26 cellular contexts compared by ENCODE assay signal in the genomic region with DNA sequence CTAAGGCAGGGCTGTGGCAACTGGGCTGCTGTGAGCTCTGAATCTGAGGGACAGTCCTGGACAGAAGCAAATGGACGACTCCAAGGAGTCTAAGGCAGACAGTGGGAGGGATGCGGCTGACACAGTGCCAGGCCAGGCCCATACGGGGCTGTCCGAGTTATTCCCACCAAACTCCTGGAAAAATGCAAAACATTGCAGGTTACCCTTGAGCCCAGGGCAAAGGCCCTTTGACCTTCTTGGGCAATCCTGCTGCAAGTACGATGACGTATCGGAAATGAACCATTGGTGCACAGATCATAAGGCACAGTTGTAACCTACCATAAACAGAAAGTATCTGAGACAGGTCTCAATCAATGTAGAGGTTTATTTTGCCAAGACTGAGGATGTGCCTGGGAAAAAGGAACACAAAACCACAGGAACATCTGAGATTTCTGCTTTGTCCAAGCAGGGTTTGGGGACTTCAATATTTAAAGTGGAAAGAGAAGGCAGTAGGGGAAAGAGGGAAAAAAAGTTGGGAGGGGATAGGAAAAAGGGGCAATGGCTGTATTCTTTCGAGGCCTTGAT.
"Had no signal": no experiment of that assay in that cellular context is flagged by ENCODE, and none has a peak within 500 bp of the region (broad histone marks: within the 10 kb centered on the region; RNA-seq: fewer than 3 reads in every experiment).

No MANE protein-coding gene starts in this region.

- H3K9me3 ChIP-seq: pancreas, SK-N-SH, testis, transverse colon, vagina had no signal

- DNase-seq: activated CD4-positive, alpha-beta T cell treated with anti-CD3 and anti-CD28 coated beads for 4 hours; activated CD4-positive, alpha-beta T cell treated with anti-CD3 and anti-CD28 coated beads, Interleukin-2, amount 50 U/mL, for 4 hours; activated gamma-delta T cell treated with Interleukin-2 at 50 U/mL for 16 hours; activated naive CD4-positive, alpha-beta T cell treated with anti-CD3 and anti-CD28 coated beads, Interleukin-2, amount 50 U/mL, for 16 hours; amniotic stem cell; brain microvascular endothelial cell; cortex of kidney; effector memory CD8-positive, alpha-beta T cell; foreskin keratinocyte; left ventricle myocardium inferior; naive B cell; nucleus accumbens; psoas muscle; SK-N-SH; stimulated activated CD4-positive, alpha-beta T cell treated with anti-CD3 and anti-CD28 coated beads, Interleukin-2, amount 100 ng/mL, for 48 hours; stimulated activated naive CD4-positive, alpha-beta T cell treated with Interleukin-2 at 50 U/mL for 16 hours; T-cell had no signal

- ATAC-seq: effector memory CD8-positive, alpha-beta T cell; esophagus mucosa; foreskin keratinocyte; psoas muscle; T-cell had no signal

- H3K9me2 ChIP-seq: SK-N-SH had no signal

- H3K4me1 Mint-ChIP-seq: mesothelial cell of epicardium, naive B cell, T-cell had no signal

- H3K4me3 Mint-ChIP-seq: activated T-helper 1 cell treated with anti-CD3 and anti-CD28 coated beads, Interleukin-12 subunit alpha, Interleukin-12 subunit beta, Interleukin-2, Interleukin-4 antibody, amounts not matched to agents 30 ng/mL and 10 ng/mL and 1 ng/mL, durations not matched to agents 14 hours and 24 hours and 36 hours; effector memory CD8-positive, alpha-beta T cell; mesothelial cell of epicardium; naive B cell; neural crest cell; T-cell; T-helper 2 cell treated with Interferon-gamma antibody and Interleukin-4, amounts not matched to agents 5 μg/mL and 100 μg/mL, for 36 hours had no signal

- H3K4me1 ChIP-seq: foreskin keratinocyte, left ventricle myocardium inferior, psoas muscle, testis, vagina had no signal

- H3K27me3 ChIP-seq: brain microvascular endothelial cell, foreskin keratinocyte, pancreas, testis, transverse colon, vagina had no signal

- H3K4me2 ChIP-seq: SK-N-SH had no signal

- H3K27ac Mint-ChIP-seq: activated T-helper 1 cell treated with anti-CD3 and anti-CD28 coated beads, Interleukin-12 subunit alpha, Interleukin-12 subunit beta, Interleukin-2, Interleukin-4 antibody, amounts not matched to agents 30 ng/mL and 10 ng/mL and 1 ng/mL, durations not matched to agents 14 hours and 24 hours and 36 hours; effector memory CD8-positive, alpha-beta T cell; mesothelial cell of epicardium; naive B cell; T-cell; T-helper 2 cell treated with Interferon-gamma antibody and Interleukin-4, amounts not matched to agents 5 μg/mL and 100 μg/mL, for 36 hours had no signal

- H3K9me3 Mint-ChIP-seq: activated T-helper 1 cell treated with anti-CD3 and anti-CD28 coated beads, Interleukin-12 subunit alpha, Interleukin-12 subunit beta, Interleukin-2, Interleukin-4 antibody, amounts not matched to agents 30 ng/mL and 10 ng/mL and 1 ng/mL, durations not matched to agents 14 hours and 24 hours and 36 hours; effector memory CD8-positive, alpha-beta T cell; T-cell; T-helper 2 cell treated with Interferon-gamma antibody and Interleukin-4, amounts not matched to agents 5 μg/mL and 100 μg/mL, for 36 hours had no signal

- H3K36me3 ChIP-seq: brain microvascular endothelial cell, left ventricle myocardium inferior, pancreas, transverse colon, vagina had no signal

- H3K27ac ChIP-seq: brain microvascular endothelial cell, foreskin keratinocyte, left ventricle myocardium inferior, pancreas, psoas muscle, testis, transverse colon, vagina had no signal

- H3K4me3 ChIP-seq: left ventricle myocardium inferior, pancreas, psoas muscle, testis, transverse colon, vagina had no signal

- H3K36me3 Mint-ChIP-seq: mesothelial cell of epicardium, naive B cell, T-cell had no signal
